ENCODE assay signal across 14 cellular contexts in genomic region chr15:65793813-65794104, GRCh38. TPM values are rescaled to one million over a fixed set of nuclear protein-coding genes. Genes with fewer than 3 reads are reported as not detected.
DNase-seq lines count a peak whose midpoint lies in the region; ATAC-seq and TF ChIP-seq lines count a peak whose summit lies in the region.
"Had no signal": no experiment of that assay in that cellular context is flagged by ENCODE, and none has a peak within 500 bp of the region (broad histone marks: within the 10 kb centered on the region; RNA-seq: fewer than 3 reads in every experiment).

No MANE protein-coding gene starts in this region.

- H3K36me3 ChIP-seq in OCI-LY3 (replicated peaks; ENCODE audit: low read depth, low read length) (no peaks in the 10 kb centered on the region), ovary (no peaks in the 10 kb centered on the region)
- H3K36me3 ChIP-seq: Peyer's patch, prostate gland, vagina had no signal

- no peak for TF ChIP-seq CTCF in OCI-LY3 (IDR thresholded peaks at IDR 0.05; ENCODE audit: low read depth, low read length)
- no peak for TF ChIP-seq CTCF in brain (conservative IDR thresholded peaks at IDR 0.05)
- no peak for TF ChIP-seq CTCF in ovary (IDR thresholded peaks at IDR 0.05)

- ATAC-seq in activated T-cell treated with anti-CD3 and anti-CD28 coated beads, Interleukin-2, amount 50 U/mL, for 72 hours (replicated peaks in 1 of 2) = no peak
- ATAC-seq in stimulated activated effector memory CD8-positive, alpha-beta T cell treated with anti-CD3 and anti-CD28 coated beads, Interleukin-12 subunit alpha, Interleukin-12 subunit beta, amount 100 ng/mL, for 72 hours = no peak
- ATAC-seq: mucosa of descending colon had no signal

- 96 to 99% (median 97%) methylated on average over 2 of the region's 2 CpGs for WGBS in ovary, 3 donors

- H3K4me3 ChIP-seq in OCI-LY3 (ENCODE audit: low read length) (peak overlapping the region; percentile 3), ovary (no peak overlapping the region)
- H3K4me3 ChIP-seq: mucosa of descending colon, prostate gland, vagina had no signal

- no peak overlapping the region for H3K9ac ChIP-seq in OCI-LY3 (ENCODE audit: low read length)

- H3K4me2 ChIP-seq in OCI-LY3 (ENCODE audit: low read length) = peak overlapping the region; percentile 89

- H4K20me1 ChIP-seq in OCI-LY3 (ENCODE audit: insufficient read depth, low read length) = peaks cover 14% of the 10 kb centered on the region

- H3K4me1 ChIP-seq in OCI-LY3 (ENCODE audit: low read length) (peaks cover 51% of the 10 kb centered on the region), ovary (ENCODE audit: insufficient read depth) (peaks cover 2% of the 10 kb centered on the region)
- H3K4me1 ChIP-seq: prostate gland had no signal

- peaks cover 39% of the 10 kb centered on the region for H3K79me2 ChIP-seq in OCI-LY3 (ENCODE audit: low read length)

- no peak for TF ChIP-seq EP300 in ovary (IDR thresholded peaks at IDR 0.05)

- no peaks in the 10 kb centered on the region for H3K36me3 Mint-ChIP-seq in activated T-cell treated with anti-CD3 and anti-CD28 coated beads, Interleukin-2, amount 50 U/mL, for 72 hours (ENCODE audit: insufficient read depth in 2 of 2)
- H3K36me3 Mint-ChIP-seq in brain = no peaks in the 10 kb centered on the region
- H3K36me3 Mint-ChIP-seq in stimulated activated effector memory CD8-positive, alpha-beta T cell treated with anti-CD3 and anti-CD28 coated beads, Interleukin-12 subunit alpha, Interleukin-12 subunit beta, amount 100 ng/mL, for 72 hours = peaks cover 37% of the 10 kb centered on the region

- H3K27me3 ChIP-seq in OCI-LY3 (ENCODE audit: low read depth, low read length) = 0 out of 2 replicates have a peak, but pooled peaks cover 2% of the 10 kb centered on the region
- no peaks in the 10 kb centered on the region for H3K27me3 ChIP-seq in ovary
- H3K27me3 ChIP-seq: Peyer's patch, vagina had no signal

- H3K9me3 ChIP-seq in OCI-LY3 (ENCODE audit: insufficient read depth, low read length) = no peaks in the 10 kb centered on the region
- H3K9me3 ChIP-seq in ovary = no peaks in the 10 kb centered on the region
- H3K9me3 ChIP-seq: mucosa of descending colon, Peyer's patch, prostate gland, vagina had no signal

- H3K27ac Mint-ChIP-seq in activated T-cell treated with anti-CD3 and anti-CD28 coated beads, Interleukin-2, amount 50 U/mL, for 72 hours = peak overlapping the region; percentile 91
- no peak overlapping the region for H3K27ac Mint-ChIP-seq in brain
- H3K27ac Mint-ChIP-seq in stimulated activated effector memory CD8-positive, alpha-beta T cell treated with anti-CD3 and anti-CD28 coated beads, Interleukin-12 subunit alpha, Interleukin-12 subunit beta, amount 100 ng/mL, for 72 hours = peak overlapping the region; percentile 99

- no peaks in the 10 kb centered on the region for H3K27me3 Mint-ChIP-seq in activated T-cell treated with anti-CD3 and anti-CD28 coated beads, Interleukin-2, amount 50 U/mL, for 72 hours (ENCODE audit: low read depth)
- H3K27me3 Mint-ChIP-seq in brain = peaks cover 8% of the 10 kb centered on the region

- no peak for DNase-seq in activated T-cell treated with anti-CD3 and anti-CD28 coated beads, Interleukin-2, amount 50 U/mL, for 72 hours
- no peak for DNase-seq in activated T-cell treated with anti-CD3 and anti-CD28 coated beads, Interleukin-2, amount 50 U/mL, for 1 hour
- no peak for DNase-seq in stimulated activated effector memory CD8-positive, alpha-beta T cell treated with anti-CD3 and anti-CD28 coated beads, Interleukin-12 subunit alpha, Interleukin-12 subunit beta, amount 100 ng/mL, for 72 hours (ENCODE audit: low spot score in 2 of 2)
- DNase-seq in retina (no peak), T1000 (lab: John Stamatoyannopoulos, UW) (no peak), ovary (no peak)
- DNase-seq: activated CD4-positive, CD25-positive, alpha-beta regulatory T cell; mucosa of descending colon; NCI-H2171; Peyer's patch had no signal

- H2AFZ ChIP-seq in OCI-LY3 (ENCODE audit: low read depth, low read length) = no peak overlapping the region

- peaks cover 73% of the 10 kb centered on the region for H3K4me1 Mint-ChIP-seq in activated T-cell treated with anti-CD3 and anti-CD28 coated beads, Interleukin-2, amount 50 U/mL, for 72 hours (ENCODE audit: low read depth)
- H3K4me1 Mint-ChIP-seq in brain = peaks cover 47% of the 10 kb centered on the region
- H3K4me1 Mint-ChIP-seq in stimulated activated effector memory CD8-positive, alpha-beta T cell treated with anti-CD3 and anti-CD28 coated beads, Interleukin-12 subunit alpha, Interleukin-12 subunit beta, amount 100 ng/mL, for 72 hours = peaks cover 63% of the 10 kb centered on the region

- no peak for TF ChIP-seq POLR2A in ovary (IDR thresholded peaks at IDR 0.05)

- no peaks in the 10 kb centered on the region for H3K9me3 Mint-ChIP-seq in activated T-cell treated with anti-CD3 and anti-CD28 coated beads, Interleukin-2, amount 50 U/mL, for 72 hours
- H3K9me3 Mint-ChIP-seq in brain = no peaks in the 10 kb centered on the region
- no peaks in the 10 kb centered on the region for H3K9me3 Mint-ChIP-seq in stimulated activated effector memory CD8-positive, alpha-beta T cell treated with anti-CD3 and anti-CD28 coated beads, Interleukin-12 subunit alpha, Interleukin-12 subunit beta, amount 100 ng/mL, for 72 hours

- intact Hi-C loops in ovary (cut with DNase I) = loop anchor here in 2 of 4 donors (5.0 kb wide), 2 partner anchors 39 to 709 kb away; partner anchors contain the start of gene RPL4 (in 1 of the 2)

- H3K27ac ChIP-seq in OCI-LY3 (ENCODE audit: low read length) (peak overlapping the region; percentile 94; the same call in 1 of the 2 replicates), ovary (no peak overlapping the region)
- H3K27ac ChIP-seq: vagina had no signal

- H3K4me3 Mint-ChIP-seq in activated T-cell treated with anti-CD3 and anti-CD28 coated beads, Interleukin-2, amount 50 U/mL, for 72 hours = peak overlapping the region; percentile 76 to 90
- H3K4me3 Mint-ChIP-seq in brain = peak overlapping the region; percentile 24 to 85 (median 64)
- H3K4me3 Mint-ChIP-seq in stimulated activated effector memory CD8-positive, alpha-beta T cell treated with anti-CD3 and anti-CD28 coated beads, Interleukin-12 subunit alpha, Interleukin-12 subunit beta, amount 100 ng/mL, for 72 hours = peak overlapping the region; percentile 91

RNA-seq across cellular contexts. Expression of gene DENND4A, which starts 1.7 kb away (rescaled TPM):
- 10 to 100 TPM; 56.7 to 59.3 TPM for total RNA-seq in activated T-cell treated with anti-CD3 and anti-CD28 coated beads, Interleukin-2, amount 50 U/mL, for 72 hours
- 7.9 TPM for polyA plus RNA-seq in brain (ENCODE audit: insufficient read depth, low read depth, low replicate concordance)
- total RNA-seq in ovary = 10 to 100 TPM; 40.0 to 63.9 (median 53.5) TPM
- 10 to 100 TPM; 10.2 to 15.5 TPM for polyA plus RNA-seq in ovary

Comparison
In these comparisons a context has a peak if more than half of its experiments do, and no peak if none do; other contexts are left out.
1. H3K27ac Mint-ChIP-seq: peak in activated T-cell treated with anti-CD3 and anti-CD28 coated beads, Interleukin-2, amount 50 U/mL, for 72 hours (single experiment) and stimulated activated effector memory CD8-positive, alpha-beta T cell treated with anti-CD3 and anti-CD28 coated beads, Interleukin-12 subunit alpha, Interleukin-12 subunit beta, amount 100 ng/mL, for 72 hours (single experiment); none in brain (0 of 5).
2. Peak in every context shown above with its lines, with median percentiles within 50 percentile points of each other: H3K4me3 Mint-ChIP-seq.